ENCODE assay signal across 9 cellular contexts in genomic region chr9:14616188-14616982, GRCh38.
DNase-seq lines count a peak whose midpoint lies in the region; ATAC-seq and TF ChIP-seq lines count a peak whose summit lies in the region.
"Had no signal": no experiment of that assay in that cellular context is flagged by ENCODE, and none has a peak within 500 bp of the region (broad histone marks: within the 10 kb centered on the region; RNA-seq: fewer than 3 reads in every experiment).

No MANE protein-coding gene starts in this region.

- H3K4me1 Mint-ChIP-seq in GM23338: no peaks in the 10 kb centered on the region
- peaks cover 6% of the 10 kb centered on the region for H3K4me1 Mint-ChIP-seq in progenitor cell of endocrine pancreas (ENCODE audit: low read depth)

- H3K4me3 Mint-ChIP-seq in GM23338: no peak overlapping the region
- H3K4me3 Mint-ChIP-seq in progenitor cell of endocrine pancreas (ENCODE audit: low read depth): no peak overlapping the region
- H3K4me3 Mint-ChIP-seq: dendritic cell treated with granulocyte-macrophage colony-stimulating factor and Interleukin-4, amounts not matched to agents 40 ng/mL and 50 ng/mL, for 4 days had no signal

- H3K9me3 Mint-ChIP-seq in GM23338 (no peaks in the 10 kb centered on the region), progenitor cell of endocrine pancreas (ENCODE audit: low read depth) (no peaks in the 10 kb centered on the region)
- H3K9me3 Mint-ChIP-seq: dendritic cell treated with granulocyte-macrophage colony-stimulating factor and Interleukin-4, amounts not matched to agents 40 ng/mL and 50 ng/mL, for 4 days had no signal

- H2AFZ ChIP-seq in GM23338: no peak overlapping the region

- no peak overlapping the region for H3K27ac ChIP-seq in GM23338 (ENCODE audit: low read depth)
- peak overlapping the region; percentile 66 for H3K27ac ChIP-seq in SK-N-MC

- ATAC-seq in GM23338: peak; percentile 56; the same call in 2 of the 3 replicates
- no peak for ATAC-seq in sciatic nerve

- H3K27ac Mint-ChIP-seq in GM23338 (no peak overlapping the region), progenitor cell of endocrine pancreas (no peak overlapping the region)
- H3K27ac Mint-ChIP-seq: dendritic cell treated with granulocyte-macrophage colony-stimulating factor and Interleukin-4, amounts not matched to agents 40 ng/mL and 50 ng/mL, for 4 days had no signal

- intact Hi-C loops in sciatic nerve (cut with DNase I): no loop called here

- H3K27me3 ChIP-seq in GM23338 (ENCODE audit: insufficient read depth): no peaks in the 10 kb centered on the region

- no peaks in the 10 kb centered on the region for H3K9me3 ChIP-seq in SK-N-MC (ENCODE audit: low read depth, low read length)

- TF ChIP-seq CTCF in GM23338 (conservative IDR thresholded peaks at IDR 0.05; ENCODE audit: low read depth in 2 of 2) (peak; percentile 68 to 88), fibroblast of pulmonary artery (IDR thresholded peaks at IDR 0.05; ENCODE audit: low read length, missing control alignments) (peak; percentile 75), progenitor cell of endocrine pancreas (IDR thresholded peaks at IDR 0.05; ENCODE audit: unreplicated experiment) (peak; percentile 68)

- H3K36me3 ChIP-seq in GM23338 (ENCODE audit: insufficient read depth) (no peaks in the 10 kb centered on the region), SK-N-MC (ENCODE audit: insufficient read depth, low read length) (peaks cover 3% of the 10 kb centered on the region)

- H3K27me3 Mint-ChIP-seq in GM23338 (ENCODE audit: insufficient read depth, low read depth, poor library complexity) (no peaks in the 10 kb centered on the region), progenitor cell of endocrine pancreas (no peaks in the 10 kb centered on the region)
- H3K27me3 Mint-ChIP-seq: dendritic cell treated with granulocyte-macrophage colony-stimulating factor and Interleukin-4, amounts not matched to agents 40 ng/mL and 50 ng/mL, for 4 days had no signal

- H4K20me1 ChIP-seq in GM23338 (replicated peaks; ENCODE audit: insufficient read depth): no peaks in the 10 kb centered on the region

- no peaks in the 10 kb centered on the region for H3K79me2 ChIP-seq in GM23338 (replicated peaks; ENCODE audit: insufficient read depth)

- H3K4me2 ChIP-seq in GM23338: no peak overlapping the region

- no peaks in the 10 kb centered on the region for H3F3A ChIP-seq in GM23338 (replicated peaks; ENCODE audit: low read depth)

- H3K4me3 ChIP-seq in GM23338: no peak overlapping the region
- H3K4me3 ChIP-seq in SK-N-MC: no peak overlapping the region
- no peak overlapping the region for H3K4me3 ChIP-seq in fibroblast of pulmonary artery (replicated peaks; ENCODE audit: low read depth, low read length)

- H3K9ac ChIP-seq in SK-N-MC (ENCODE audit: insufficient read length): peak overlapping the region; percentile 13

- H3K9me2 ChIP-seq in GM23338 (ENCODE audit: insufficient read depth): no peaks in the 10 kb centered on the region

- H3K4me1 ChIP-seq in GM23338 (ENCODE audit: insufficient read depth): peaks cover 6% of the 10 kb centered on the region

- H3K36me3 Mint-ChIP-seq in GM23338 (ENCODE audit: low read depth) (no peaks in the 10 kb centered on the region), progenitor cell of endocrine pancreas (ENCODE audit: insufficient read depth) (no peaks in the 10 kb centered on the region)

- peak; percentile 2 for DNase-seq in NOMO-1 treated with DMSO at 0.1 percent for 48 hours (lab: John Stamatoyannopoulos, UW; ENCODE audit: unreplicated experiment)
- no peak for DNase-seq in NOMO-1 treated with dmso at 0.1 percent for 144 hours (lab: John Stamatoyannopoulos, UW; ENCODE audit: unreplicated experiment)
- peak; percentile 86 for DNase-seq in GM23338 (ENCODE audit: low spot score)
- DNase-seq in LHCN-M2 (ENCODE audit: low read depth): peak; percentile 49
- DNase-seq in SK-N-MC (ENCODE audit: low read depth, low spot score): peak; percentile 71
- DNase-seq in fibroblast of pulmonary artery (ENCODE audit: low read depth): peak; percentile 86
- DNase-seq in progenitor cell of endocrine pancreas (ENCODE audit: low spot score, unreplicated experiment): no peak
- no peak for DNase-seq in sciatic nerve (ENCODE audit: low spot score)

TF ChIP-seq in GM23338, 12 proteins besides CTCF, POLR2A, EP300 and RAD21 (continues in another document):
- TF ChIP-seq NANOG (IDR thresholded peaks at IDR 0.05; ENCODE audit: borderline replicate concordance) (no peak), JUNB (IDR thresholded peaks at IDR 0.05; ENCODE audit: unreplicated experiment) (no peak), EZH2 (IDR thresholded peaks at IDR 0.05; ENCODE audit: low read depth, unreplicated experiment) (no peak), ETS1 (IDR thresholded peaks at IDR 0.05) (no peak), POLR2AphosphoS5 (IDR thresholded peaks at IDR 0.05; ENCODE audit: low read depth) (no peak), REST (IDR thresholded peaks at IDR 0.05; ENCODE audit: unreplicated experiment) (no peak)

Comparison
In these comparisons a context has a peak if more than half of its experiments do, and no peak if none do; other contexts are left out.
1. DNase-seq: peak in NOMO-1 treated with DMSO at 0.1 percent for 48 hours (single experiment), GM23338 (single experiment), LHCN-M2 (single experiment), SK-N-MC (single experiment) and fibroblast of pulmonary artery (single experiment); none in NOMO-1 treated with dmso at 0.1 percent for 144 hours (single experiment), progenitor cell of endocrine pancreas (single experiment) and sciatic nerve (single experiment).
2. Peak in every context shown above with its lines, with median percentiles within 50 percentile points of each other: CTCF ChIP-seq.